ENCODE assay signal across 1 cellular context in the genomic region with DNA sequence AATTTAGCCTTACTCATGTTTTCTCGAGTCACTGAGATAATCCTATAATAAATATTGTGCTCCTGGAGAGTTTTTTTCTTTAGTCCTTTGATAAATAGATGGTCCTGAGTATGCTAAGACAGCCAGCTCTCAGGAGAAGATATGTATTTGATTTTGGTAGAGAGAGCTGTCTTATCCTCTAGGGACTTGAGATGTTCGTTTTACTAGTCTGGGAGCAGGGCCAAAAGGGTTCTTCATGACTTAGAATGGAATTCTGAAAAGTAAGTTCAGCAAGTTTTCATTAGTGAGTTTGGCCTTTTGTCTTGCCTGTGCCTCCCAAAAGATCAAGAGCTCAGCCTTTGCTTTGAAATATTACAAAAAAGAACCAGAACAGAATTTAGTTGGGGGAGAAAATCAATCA.
TF ChIP-seq lines count a peak whose summit lies in the region.

No MANE protein-coding gene starts in this region.

TF ChIP-seq in IMR-90, 13 proteins besides CTCF, POLR2A, EP300 and RAD21 (continued from another document):
- TF ChIP-seq, protein P1, sequence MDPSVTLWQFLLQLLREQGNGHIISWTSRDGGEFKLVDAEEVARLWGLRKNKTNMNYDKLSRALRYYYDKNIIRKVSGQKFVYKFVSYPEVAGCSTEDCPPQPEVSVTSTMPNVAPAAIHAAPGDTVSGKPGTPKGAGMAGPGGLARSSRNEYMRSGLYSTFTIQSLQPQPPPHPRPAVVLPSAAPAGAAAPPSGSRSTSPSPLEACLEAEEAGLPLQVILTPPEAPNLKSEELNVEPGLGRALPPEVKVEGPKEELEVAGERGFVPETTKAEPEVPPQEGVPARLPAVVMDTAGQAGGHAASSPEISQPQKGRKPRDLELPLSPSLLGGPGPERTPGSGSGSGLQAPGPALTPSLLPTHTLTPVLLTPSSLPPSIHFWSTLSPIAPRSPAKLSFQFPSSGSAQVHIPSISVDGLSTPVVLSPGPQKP (IDR thresholded peaks at IDR 0.05; ENCODE audit: borderline replicate concordance, low read depth, low read length), result no peak
- TF ChIP-seq FOS (IDR thresholded peaks at IDR 0.05; ENCODE audit: low read depth, low read length), result no peak
